ENCODE assay signal across 31 cellular contexts in genomic region chr22:26298605-26299310, GRCh38.
"Had no signal": no experiment of that assay in that cellular context is flagged by ENCODE, and none has a peak within 500 bp of the region (broad histone marks: within the 10 kb centered on the region; RNA-seq: fewer than 3 reads in every experiment).

No MANE protein-coding gene starts in this region.

- H3K4me3 ChIP-seq: coronary artery, esophagus muscularis mucosa, gastrocnemius medialis, heart left ventricle had no signal

- H3K27me3 ChIP-seq: brain microvascular endothelial cell had no signal

- FAIRE-seq: astrocyte, TTC549 had no signal

- H3K4me1 ChIP-seq: esophagus muscularis mucosa, foreskin keratinocyte, gastrocnemius medialis, heart left ventricle had no signal

- ATAC-seq: activated naive CD4-positive, alpha-beta T cell treated with anti-CD3 and anti-CD28 coated beads, Interleukin-2, amount 50 U/mL, for 72 hours; activated T-cell treated with anti-CD3 and anti-CD28 coated beads, Interleukin-2, amount 50 U/mL, for 72 hours; effector memory CD8-positive, alpha-beta T cell; foreskin keratinocyte; gastrocnemius medialis; heart left ventricle; T-helper 17 cell; WTC11 had no signal

- DNase-seq: activated CD4-positive, alpha-beta memory T cell treated with anti-CD3 and anti-CD28 coated beads, Interleukin-2, amount 10 ng/mL, durations not matched to agents 7 days and 5 days; activated CD4-positive, alpha-beta T cell treated with anti-CD3 and anti-CD28 coated beads for 1 hour; activated CD4-positive, alpha-beta T cell treated with anti-CD3 and anti-CD28 coated beads for 4 hours; activated CD4-positive, alpha-beta T cell treated with anti-CD3 and anti-CD28 coated beads, Interleukin-2, amount 10 ng/mL, durations not matched to agents 7 days and 5 days; activated CD4-positive, alpha-beta T cell treated with anti-CD3 and anti-CD28 coated beads, Interleukin-2, amount 50 U/mL, for 4 hours; activated CD8-positive, alpha-beta memory T cell treated with anti-CD3 and anti-CD28 coated beads, Interleukin-2, amount 50 U/mL, for 48 hours; activated gamma-delta T cell; activated naive CD4-positive, alpha-beta T cell; activated naive CD4-positive, alpha-beta T cell treated with anti-CD3 and anti-CD28 coated beads, Interleukin-2, amount 10 ng/mL, durations not matched to agents 7 days and 5 days; activated naive CD8-positive, alpha-beta T cell treated with anti-CD3 and anti-CD28 coated beads, Interleukin-2, amount 10 ng/mL, durations not matched to agents 7 days and 5 days; activated T-cell treated with anti-CD3 and anti-CD28 coated beads for 4 hours; activated T-cell treated with anti-CD3 and anti-CD28 coated beads, Interleukin-2, amount 50 U/mL, for 24 hours; activated T-cell treated with anti-CD3 and anti-CD28 coated beads, Interleukin-2, amount 50 U/mL, for 72 hours; anterior cingulate cortex; brain microvascular endothelial cell; effector CD4-positive, alpha-beta T cell; effector memory CD8-positive, alpha-beta T cell; erythroblast; foreskin keratinocyte; gastrocnemius medialis; glutamatergic neuron; heart left ventricle; T-helper 1 cell; T-helper 17 cell had no signal

- H3K27ac ChIP-seq: brain microvascular endothelial cell, coronary artery, esophagus muscularis mucosa, foreskin keratinocyte, gastrocnemius medialis, heart left ventricle, VCaP had no signal

- H3K9me3 ChIP-seq: esophagus muscularis mucosa, gastrocnemius medialis, heart left ventricle had no signal

- H3K36me3 ChIP-seq: brain microvascular endothelial cell, esophagus muscularis mucosa, gastrocnemius medialis, heart left ventricle had no signal
